ENCODE assay signal across 8 cellular contexts in the genomic region with DNA sequence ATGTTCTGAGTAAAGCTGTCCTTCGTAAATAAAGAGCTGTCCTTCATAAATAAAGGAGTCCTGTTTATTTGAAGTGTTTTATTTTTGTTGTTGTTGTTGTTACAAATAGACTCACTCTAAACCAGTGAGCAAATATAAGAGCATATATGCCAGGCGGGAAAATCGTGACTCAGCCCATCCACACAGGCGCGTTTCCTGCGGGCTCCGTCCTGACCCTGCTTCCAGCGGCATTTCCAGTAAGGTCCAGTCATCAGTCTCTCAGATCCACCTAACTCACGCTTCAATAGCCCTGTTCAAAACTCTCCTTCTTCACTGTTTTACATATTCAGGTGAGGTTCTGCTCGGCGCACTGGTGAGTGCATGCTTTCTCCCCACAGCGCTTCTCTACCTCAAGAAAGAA.
"Had no signal": no experiment of that assay in that cellular context is flagged by ENCODE, and none has a peak within 500 bp of the region (broad histone marks: within the 10 kb centered on the region; RNA-seq: fewer than 3 reads in every experiment).

No MANE protein-coding gene starts in this region.

- H3K9ac ChIP-seq: KMS-11 had no signal

- DNase-seq: GOT3, H7, HFFc6, KBM-7 had no signal

- H3K4me3 ChIP-seq: HAP-1 had no signal

- H3K9me3 ChIP-seq: HAP-1 had no signal

- H3K36me3 ChIP-seq: HAP-1 had no signal

- ATAC-seq: HCT116, HepG2 had no signal

- H3K27ac ChIP-seq: KMS-11 had no signal
